22 cellular contexts compared by ENCODE assay signal in genomic region chr15:28921336-28921735, GRCh38. TPM values are rescaled to one million over a fixed set of nuclear protein-coding genes. Genes with fewer than 3 reads are reported as not detected.
DNase-seq lines count a peak whose midpoint lies in the region; ATAC-seq lines count a peak whose summit lies in the region.
"Had no signal": no experiment of that assay in that cellular context is flagged by ENCODE, and none has a peak within 500 bp of the region (broad histone marks: within the 10 kb centered on the region; RNA-seq: fewer than 3 reads in every experiment).

No MANE protein-coding gene starts in this region.

- intact Hi-C loops in naive thymus-derived CD4-positive, alpha-beta T cell (cut with micrococcal nuclease): loop anchor here in 1 of 2 donors (2.0 kb wide), 2 partner anchors 17 to 19 kb away; no protein-coding TSS in a partner anchor

- H3K27me3 ChIP-seq in CD8-positive, alpha-beta memory T cell (ENCODE audit: insufficient read depth, low read length, poor library complexity, severe bottlenecking): no peaks in the 10 kb centered on the region
- H3K27me3 ChIP-seq in naive thymus-derived CD4-positive, alpha-beta T cell (ENCODE audit: control insufficient read depth in 2 of 2, insufficient read depth in 2 of 2, low read length in 2 of 2): no peaks in the 10 kb centered on the region
- H3K27me3 ChIP-seq: dorsolateral prefrontal cortex, MG63, uterus had no signal

- ATAC-seq in T-helper 17 cell (no peak), GM18861 (IDR thresholded peaks at IDR 0.05; ENCODE audit: unreplicated experiment) (no peak), GM21390 (IDR thresholded peaks at IDR 0.05; ENCODE audit: unreplicated experiment) (no peak)
- no peak for ATAC-seq in naive thymus-derived CD4-positive, alpha-beta T cell

- no peaks in the 10 kb centered on the region for H3K9me3 Mint-ChIP-seq in CD8-positive, alpha-beta memory T cell
- no peaks in the 10 kb centered on the region for H3K9me3 Mint-ChIP-seq in naive thymus-derived CD4-positive, alpha-beta T cell

- H3K36me3 ChIP-seq in CD8-positive, alpha-beta memory T cell (ENCODE audit: insufficient read depth, low read length): peaks cover 7% of the 10 kb centered on the region
- peaks cover 0 to 20% (median 5%) of the 10 kb centered on the region in 3 experiments for H3K36me3 ChIP-seq in naive thymus-derived CD4-positive, alpha-beta T cell (ENCODE audit: control insufficient read depth in 2 of 3, insufficient read depth in 3 of 3, low read length in 3 of 3)
- H3K36me3 ChIP-seq: MG63, uterus had no signal

- CTCF ChIA-PET in CD8-positive, alpha-beta memory T cell (lab: Charles Lee): interaction anchor here (1.1 to 2.5 kb wide), 10 partner anchors 9 to 169 kb away, joined by 3 to 8 read pairs (median 4); partner anchors contain the start of gene APBA2
- CTCF ChIA-PET in naive thymus-derived CD4-positive, alpha-beta T cell (lab: Charles Lee): interaction anchor here (1.0 to 1.8 kb wide), 7 partner anchors 12 to 54 kb away, joined by 3 to 7 read pairs (median 4); no protein-coding TSS in a partner anchor

- peak overlapping the region; percentile 24 to 80 (median 56) for H3K27ac Mint-ChIP-seq in CD8-positive, alpha-beta memory T cell
- H3K27ac Mint-ChIP-seq in T-helper 17 cell: peak overlapping the region; percentile 79
- peak overlapping the region in 8 of 9 donors; percentile 53 to 93 (median 79) for H3K27ac Mint-ChIP-seq in naive thymus-derived CD4-positive, alpha-beta T cell

- H3K36me3 Mint-ChIP-seq in CD8-positive, alpha-beta memory T cell: peaks cover 0 to 33% (median 7%) of the 10 kb centered on the region in 3 donors
- peaks cover 4% of the 10 kb centered on the region for H3K36me3 Mint-ChIP-seq in T-helper 17 cell (ENCODE audit: low read depth)
- peaks cover 2 to 40% (median 16%) of the 10 kb centered on the region in 5 donors for H3K36me3 Mint-ChIP-seq in naive thymus-derived CD4-positive, alpha-beta T cell

- POLR2A ChIA-PET in CD8-positive, alpha-beta memory T cell (lab: Charles Lee): interaction anchor here (0.6 to 2.8 kb wide), 3 partner anchors 16 to 35 kb away, joined by 3 to 15 read pairs (median 7); partner anchors contain the start of gene APBA2
- POLR2A ChIA-PET in naive thymus-derived CD4-positive, alpha-beta T cell (lab: Charles Lee): interaction anchor here (0.7 to 1.8 kb wide), 8 partner anchors 9 to 43 kb away, joined by 3 to 7 read pairs (median 4); partner anchors contain the start of gene APBA2

- H3K27ac ChIP-seq in CD8-positive, alpha-beta memory T cell (ENCODE audit: low read depth, low read length): no peak overlapping the region
- H3K27ac ChIP-seq in naive thymus-derived CD4-positive, alpha-beta T cell (ENCODE audit: low read depth, low read length): peak overlapping the region; percentile 52
- H3K27ac ChIP-seq: 22Rv1, SK-N-MC, uterus had no signal

- H3K4me3 ChIP-seq in CD8-positive, alpha-beta memory T cell (ENCODE audit: low read length): no peak overlapping the region
- peak overlapping the region; percentile 1 for H3K4me3 ChIP-seq in naive thymus-derived CD4-positive, alpha-beta T cell (ENCODE audit: low read length)
- H3K4me3 ChIP-seq: dorsolateral prefrontal cortex, lung, MG63, SK-N-MC, uterus had no signal

- DNase-seq in NCI-H1417 (lab: John Stamatoyannopoulos, UW) (peak in 2 of 3 experiments; percentile 15 to 37), NCI-H1417 treated with DMSO at 0.1 percent for 48 hours (lab: John Stamatoyannopoulos, UW) (no peak), T-helper 17 cell (no peak)
- DNase-seq in CD8-positive, alpha-beta memory T cell: no peak
- no peak for DNase-seq in naive thymus-derived CD4-positive, alpha-beta T cell
- no peak for DNase-seq in stimulated activated CD8-positive, alpha-beta memory T cell treated with anti-CD3 and anti-CD28 coated beads, Interleukin-4, amount 100 ng/mL, for 48 hours
- DNase-seq: activated CD4-positive, CD25-positive, alpha-beta regulatory T cell; central memory CD4-positive, alpha-beta T cell; foreskin melanocyte; hippocampal formation; islet precursor cell; MG63; NCI-H1694; NCI-H226; T1000; uterus had no signal

- no peaks in the 10 kb centered on the region for H3K27me3 Mint-ChIP-seq in CD8-positive, alpha-beta memory T cell
- peaks cover 7% of the 10 kb centered on the region for H3K27me3 Mint-ChIP-seq in T-helper 17 cell
- H3K27me3 Mint-ChIP-seq in naive thymus-derived CD4-positive, alpha-beta T cell: peaks cover 0 to 5% (median 0%) of the 10 kb centered on the region in 5 donors

- peaks cover 42% of the 10 kb centered on the region for H3K4me1 ChIP-seq in CD8-positive, alpha-beta memory T cell (ENCODE audit: insufficient read depth, low read length)
- peaks cover 0 to 51% of the 10 kb centered on the region in 2 donors for H3K4me1 ChIP-seq in naive thymus-derived CD4-positive, alpha-beta T cell (ENCODE audit: control insufficient read depth in 2 of 2, insufficient read depth in 2 of 2, low read length in 2 of 2)
- H3K4me1 ChIP-seq: uterus had no signal

- H3K4me3 Mint-ChIP-seq in CD8-positive, alpha-beta memory T cell: peak overlapping the region; percentile 13 to 90 (median 62)
- H3K4me3 Mint-ChIP-seq in T-helper 17 cell: no peak overlapping the region
- H3K4me3 Mint-ChIP-seq in naive thymus-derived CD4-positive, alpha-beta T cell: peak overlapping the region in 9 of 10 donors; percentile 68 to 94 (median 81)

- H3K4me1 Mint-ChIP-seq in CD8-positive, alpha-beta memory T cell: peaks cover 41 to 90% (median 61%) of the 10 kb centered on the region in 3 donors
- peaks cover 40% of the 10 kb centered on the region for H3K4me1 Mint-ChIP-seq in T-helper 17 cell
- H3K4me1 Mint-ChIP-seq in naive thymus-derived CD4-positive, alpha-beta T cell: peaks cover 27 to 87% (median 73%) of the 10 kb centered on the region in 7 donors

- H3K9me3 ChIP-seq in CD8-positive, alpha-beta memory T cell (ENCODE audit: low read length): no peaks in the 10 kb centered on the region
- H3K9me3 ChIP-seq in T-helper 17 cell (ENCODE audit: control insufficient read depth, low read length, poor library complexity, severe bottlenecking): no peaks in the 10 kb centered on the region
- no peaks in the 10 kb centered on the region for H3K9me3 ChIP-seq in naive thymus-derived CD4-positive, alpha-beta T cell (ENCODE audit: control insufficient read depth in 2 of 3, low read length in 3 of 3)
- H3K9me3 ChIP-seq: MG63, uterus had no signal

RNA-seq across cellular contexts. Expression of gene APBA2, which starts 35.6 kb away (rescaled TPM):
- 10 to 100 TPM; 15.7 to 18.0 TPM for total RNA-seq in CD8-positive, alpha-beta memory T cell
- 38.8 TPM for polyA plus RNA-seq in CD8-positive, alpha-beta memory T cell
- 10 to 100 TPM; 27.1 to 28.9 TPM for total RNA-seq in T-helper 17 cell
- 100 to 1,000 TPM in 3 of 5 experiments, 10 to 100 TPM in 1, 1 to 10 TPM in 1; 7.7 to 139 (median 110) TPM for total RNA-seq in naive thymus-derived CD4-positive, alpha-beta T cell
- polyA plus RNA-seq in naive thymus-derived CD4-positive, alpha-beta T cell: 100 to 1,000 TPM in 1 of 2 donors, 10 to 100 TPM in 1; 59.7 to 113 TPM

Comparison
In these comparisons a context has a peak if more than half of its experiments do, and no peak if none do; other contexts are left out.
1. DNase-seq: peak in NCI-H1417 (2 of 3); none in NCI-H1417 treated with DMSO at 0.1 percent for 48 hours (single experiment), CD8-positive, alpha-beta memory T cell (0 of 5), T-helper 17 cell (0 of 3), naive thymus-derived CD4-positive, alpha-beta T cell (0 of 9) and stimulated activated CD8-positive, alpha-beta memory T cell treated with anti-CD3 and anti-CD28 coated beads, Interleukin-4, amount 100 ng/mL, for 48 hours (single experiment).
2. Peak in every context shown above with its lines, with median percentiles within 50 percentile points of each other: H3K27ac Mint-ChIP-seq.